In genomic region chr19:18419699-18420460, GRCh38 we compare ENCODE assay signal across 8 cellular contexts. TPM values are rescaled to one million over a fixed set of nuclear protein-coding genes. Genes with fewer than 3 reads are reported as not detected.
DNase-seq lines count a peak whose midpoint lies in the region; ATAC-seq and TF ChIP-seq lines count a peak whose summit lies in the region.

No MANE protein-coding gene starts in this region.

- no peaks in the 10 kb centered on the region for H3K9me3 Mint-ChIP-seq in activated T-helper 2 cell treated with anti-CD3 and anti-CD28 coated beads, Interferon-gamma antibody, Interleukin-2, Interleukin-4, amounts not matched to agents 10 μg/mL and 5 μg/mL and 100 μg/mL, durations not matched to agents 14 hours and 24 hours and 36 hours

- ATAC-seq in GM18517 (IDR thresholded peaks at IDR 0.05; ENCODE audit: unreplicated experiment), result no peak

- no peaks in the 10 kb centered on the region for H3K36me3 ChIP-seq in right atrium auricular region

- H3K27me3 Mint-ChIP-seq in activated T-helper 2 cell treated with anti-CD3 and anti-CD28 coated beads, Interferon-gamma antibody, Interleukin-2, Interleukin-4, amounts not matched to agents 10 μg/mL and 5 μg/mL and 100 μg/mL, durations not matched to agents 14 hours and 24 hours and 36 hours (ENCODE audit: low read depth), result no peaks in the 10 kb centered on the region

- TF ChIP-seq CTCF in right atrium auricular region (IDR thresholded peaks at IDR 0.05), result no peak

- peaks cover 11% of the 10 kb centered on the region for H3K36me3 Mint-ChIP-seq in activated T-helper 2 cell treated with anti-CD3 and anti-CD28 coated beads, Interferon-gamma antibody, Interleukin-2, Interleukin-4, amounts not matched to agents 10 μg/mL and 5 μg/mL and 100 μg/mL, durations not matched to agents 14 hours and 24 hours and 36 hours (ENCODE audit: low read depth)

- H3K4me3 ChIP-seq in right atrium auricular region (peak overlapping the region; percentile 59 to 74), skin epidermis (peak overlapping the region; percentile 54 to 71 (median 65))

- peak overlapping the region; percentile 88 for H3K4me3 Mint-ChIP-seq in activated T-helper 2 cell treated with anti-CD3 and anti-CD28 coated beads, Interferon-gamma antibody, Interleukin-2, Interleukin-4, amounts not matched to agents 10 μg/mL and 5 μg/mL and 100 μg/mL, durations not matched to agents 14 hours and 24 hours and 36 hours (ENCODE audit: low read depth)

- H3K27ac ChIP-seq in right atrium auricular region, result peak overlapping the region; percentile 92 to 96
- H3K27ac ChIP-seq in skin epidermis, result peak overlapping the region in 20 of 21 experiments; percentile 28 to 95 (median 88)

- peak overlapping the region; percentile 54 for H3K27ac Mint-ChIP-seq in activated T-helper 2 cell treated with anti-CD3 and anti-CD28 coated beads, Interferon-gamma antibody, Interleukin-2, Interleukin-4, amounts not matched to agents 10 μg/mL and 5 μg/mL and 100 μg/mL, durations not matched to agents 14 hours and 24 hours and 36 hours

- no peaks in the 10 kb centered on the region for H3K9me3 ChIP-seq in right atrium auricular region

- peaks cover 64% of the 10 kb centered on the region for H3K4me1 Mint-ChIP-seq in activated T-helper 2 cell treated with anti-CD3 and anti-CD28 coated beads, Interferon-gamma antibody, Interleukin-2, Interleukin-4, amounts not matched to agents 10 μg/mL and 5 μg/mL and 100 μg/mL, durations not matched to agents 14 hours and 24 hours and 36 hours (ENCODE audit: low read depth)

- no peaks in the 10 kb centered on the region for H3K27me3 ChIP-seq in right atrium auricular region

- DNase-seq in NCI-H2227 (lab: John Stamatoyannopoulos, UW; ENCODE audit: unreplicated experiment) (peak; percentile 38), NCI-H2227 treated with DMSO at 0.1 percent for 48 hours (lab: John Stamatoyannopoulos, UW) (no peak), LoVo (ENCODE audit: low spot score) (peak; percentile 23), right atrium auricular region (ENCODE audit: low spot score) (no peak), MV-4-11 (lab: John Stamatoyannopoulos, UW) (no peak)
- DNase-seq in activated T-helper 2 cell treated with anti-CD3 and anti-CD28 coated beads, Interferon-gamma antibody, Interleukin-2, Interleukin-4, amounts not matched to agents 10 μg/mL and 5 μg/mL and 100 μg/mL, durations not matched to agents 14 hours and 24 hours and 36 hours (ENCODE audit: low spot score), result no peak

- intact Hi-C loops in activated T-helper 2 cell treated with anti-CD3 and anti-CD28 coated beads, Interferon-gamma antibody, Interleukin-2, Interleukin-4, amounts not matched to agents 10 μg/mL and 5 μg/mL and 100 μg/mL, durations not matched to agents 14 hours and 24 hours and 36 hours (cut with micrococcal nuclease), result no loop called here

- H3K4me1 ChIP-seq in right atrium auricular region, result peaks cover 0 to 85% of the 10 kb centered on the region in 2 donors

RNA-seq across cellular contexts. Expression of gene SSBP4, which starts 0.7 kb away (rescaled TPM):
- 133 and 146 TPM in 2 replicates for total RNA-seq in activated T-helper 2 cell treated with anti-CD3 and anti-CD28 coated beads, Interferon-gamma antibody, Interleukin-2, Interleukin-4, amounts not matched to agents 10 μg/mL and 5 μg/mL and 100 μg/mL, durations not matched to agents 14 hours and 24 hours and 36 hours
- 10 to 100 TPM; 31.7 to 59.5 TPM for total RNA-seq in right atrium auricular region

RNA-seq across cellular contexts. Expression of gene ISYNA1, which starts 18.1 kb away (rescaled TPM):
- 15.1 and 20.3 TPM in 2 replicates for total RNA-seq in activated T-helper 2 cell treated with anti-CD3 and anti-CD28 coated beads, Interferon-gamma antibody, Interleukin-2, Interleukin-4, amounts not matched to agents 10 μg/mL and 5 μg/mL and 100 μg/mL, durations not matched to agents 14 hours and 24 hours and 36 hours
- total RNA-seq in right atrium auricular region, result 10 to 100 TPM; 24.1 to 49.4 TPM

RNA-seq across cellular contexts. Expression of gene LRRC25, which starts 22.5 kb away (rescaled TPM):
- total RNA-seq in activated T-helper 2 cell treated with anti-CD3 and anti-CD28 coated beads, Interferon-gamma antibody, Interleukin-2, Interleukin-4, amounts not matched to agents 10 μg/mL and 5 μg/mL and 100 μg/mL, durations not matched to agents 14 hours and 24 hours and 36 hours, result not detected in 2 replicates
- 1 to 10 TPM; 2.6 to 6.8 TPM for total RNA-seq in right atrium auricular region

RNA-seq across cellular contexts. Expression of gene GDF15, which starts 33.9 kb away (rescaled TPM):
- total RNA-seq in activated T-helper 2 cell treated with anti-CD3 and anti-CD28 coated beads, Interferon-gamma antibody, Interleukin-2, Interleukin-4, amounts not matched to agents 10 μg/mL and 5 μg/mL and 100 μg/mL, durations not matched to agents 14 hours and 24 hours and 36 hours, result not detected in 2 replicates
- 1 to 10 TPM; 1.1 to 2.7 TPM for total RNA-seq in right atrium auricular region

Comparison
In these comparisons a context has a peak if more than half of its experiments do, and no peak if none do; other contexts are left out.
1. DNase-seq: peak in NCI-H2227 (single experiment) and LoVo (single experiment); none in NCI-H2227 treated with DMSO at 0.1 percent for 48 hours (single experiment), activated T-helper 2 cell treated with anti-CD3 and anti-CD28 coated beads, Interferon-gamma antibody, Interleukin-2, Interleukin-4, amounts not matched to agents 10 μg/mL and 5 μg/mL and 100 μg/mL, durations not matched to agents 14 hours and 24 hours and 36 hours (single experiment), right atrium auricular region (single experiment) and MV-4-11 (single experiment).